Comparison of ENCODE assay signal across 8 cellular contexts in the genomic region with DNA sequence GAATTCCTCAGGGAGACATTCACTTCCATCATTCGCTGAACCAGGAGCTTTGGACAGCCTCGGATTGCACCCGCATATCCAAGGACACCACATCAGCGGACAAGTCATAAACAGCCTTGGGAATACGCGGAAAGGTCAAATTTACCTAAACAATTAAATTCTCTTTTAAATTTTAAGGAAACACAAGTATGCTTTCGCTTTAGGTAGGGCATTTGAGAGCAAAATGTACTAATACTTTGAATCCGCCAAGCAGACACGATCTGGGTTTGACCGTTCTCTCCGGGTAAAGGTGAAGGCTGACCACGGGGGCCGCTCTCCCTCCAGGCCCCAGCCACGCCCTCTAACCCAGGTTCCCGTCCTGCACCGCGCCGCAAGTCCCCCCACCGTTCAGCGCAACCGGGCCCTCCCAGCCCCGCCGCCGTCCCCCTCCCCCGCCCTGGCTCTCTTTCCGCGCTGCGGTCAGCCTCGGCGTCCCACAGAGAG. TPM values are rescaled to one million over a fixed set of nuclear protein-coding genes. Genes with fewer than 3 reads are reported as not detected.
DNase-seq lines count a peak whose midpoint lies in the region; ATAC-seq and TF ChIP-seq lines count a peak whose summit lies in the region.

No MANE protein-coding gene starts in this region.

- H3K9me3 Mint-ChIP-seq in CD4-positive, alpha-beta memory T cell, result no peaks in the 10 kb centered on the region
- no peaks in the 10 kb centered on the region for H3K9me3 Mint-ChIP-seq in activated CD8-positive, alpha-beta memory T cell treated with anti-CD3 and anti-CD28 coated beads, Interleukin-2, amount 10 ng/mL, durations not matched to agents 7 days and 5 days (ENCODE audit: low read depth)

- no peaks in the 10 kb centered on the region for H3K27me3 ChIP-seq in CD4-positive, alpha-beta memory T cell (ENCODE audit: insufficient read depth, low read length)

- H3K27ac Mint-ChIP-seq in CD4-positive, alpha-beta memory T cell, result peak overlapping the region; percentile 93 to 99 (median 96)
- H3K27ac Mint-ChIP-seq in activated CD8-positive, alpha-beta memory T cell treated with anti-CD3 and anti-CD28 coated beads, Interleukin-2, amount 10 ng/mL, durations not matched to agents 7 days and 5 days, result peak overlapping the region; percentile 95

- peak in 2 of 5 donors; percentile 71 to 73 for DNase-seq in CD4-positive, alpha-beta memory T cell
- DNase-seq in NCI-H748 (lab: John Stamatoyannopoulos, UW; ENCODE audit: unreplicated experiment) (peak; percentile 89), epithelial cell of esophagus (ENCODE audit: low read depth) (peak; percentile 41), middle frontal gyrus (ENCODE audit: extremely low spot score, low spot score) (peak; percentile 36)
- peak; percentile 82 for DNase-seq in activated CD8-positive, alpha-beta memory T cell treated with anti-CD3 and anti-CD28 coated beads, Interleukin-2, amount 10 ng/mL, durations not matched to agents 7 days and 5 days
- DNase-seq in stimulated activated CD8-positive, alpha-beta memory T cell treated with anti-CD3 and anti-CD28 coated beads, Interleukin-4, amount 100 ng/mL, for 24 hours (ENCODE audit: low read depth), result peak; percentile 72

- peak; percentile 63 for ATAC-seq in GM19372 (IDR thresholded peaks at IDR 0.05; ENCODE audit: low read depth, unreplicated experiment)
- ATAC-seq in HG03457 (IDR thresholded peaks at IDR 0.05; ENCODE audit: unreplicated experiment), result peak; percentile 62
- peak; percentile 79 for ATAC-seq in activated CD8-positive, alpha-beta memory T cell treated with anti-CD3 and anti-CD28 coated beads, Interleukin-2, amount 10 ng/mL, durations not matched to agents 7 days and 5 days

- peak overlapping the region; percentile 96 to 100 (median 99) for H3K4me3 Mint-ChIP-seq in CD4-positive, alpha-beta memory T cell
- H3K4me3 Mint-ChIP-seq in activated CD8-positive, alpha-beta memory T cell treated with anti-CD3 and anti-CD28 coated beads, Interleukin-2, amount 10 ng/mL, durations not matched to agents 7 days and 5 days, result peak overlapping the region; percentile 99

- no peak for TF ChIP-seq CTCF in epithelial cell of esophagus (IDR thresholded peaks at IDR 0.05; ENCODE audit: insufficient read depth, low read depth, low read length, missing control alignments)

- peaks cover 39% of the 10 kb centered on the region for H3K4me1 ChIP-seq in CD4-positive, alpha-beta memory T cell (ENCODE audit: insufficient read depth, low read length)

- intact Hi-C loops in CD4-positive, alpha-beta memory T cell (cut with micrococcal nuclease), result loop anchor here (1.0 to 2.0 kb wide), 3 partner anchors 17 to 1959 kb away; a partner anchor contains a TSS

- CTCF ChIA-PET in CD4-positive, alpha-beta memory T cell (lab: Charles Lee; ENCODE audit: partially characterized antibody), result no interaction called here
- CTCF ChIA-PET in activated CD8-positive, alpha-beta memory T cell treated with anti-CD3 and anti-CD28 coated beads, Interleukin-2, amount 10 ng/mL, durations not matched to agents 7 days and 5 days (lab: Charles Lee), result no interaction called here

- no peaks in the 10 kb centered on the region for H3K36me3 ChIP-seq in CD4-positive, alpha-beta memory T cell (ENCODE audit: insufficient read depth, low read length)

- peaks cover 0 to 9% of the 10 kb centered on the region in 2 donors for H3K36me3 Mint-ChIP-seq in CD4-positive, alpha-beta memory T cell
- peaks cover 6% of the 10 kb centered on the region for H3K36me3 Mint-ChIP-seq in activated CD8-positive, alpha-beta memory T cell treated with anti-CD3 and anti-CD28 coated beads, Interleukin-2, amount 10 ng/mL, durations not matched to agents 7 days and 5 days

- H3K27me3 Mint-ChIP-seq in CD4-positive, alpha-beta memory T cell, result no peaks in the 10 kb centered on the region
- H3K27me3 Mint-ChIP-seq in activated CD8-positive, alpha-beta memory T cell treated with anti-CD3 and anti-CD28 coated beads, Interleukin-2, amount 10 ng/mL, durations not matched to agents 7 days and 5 days, result no peaks in the 10 kb centered on the region

- POLR2A ChIA-PET in CD4-positive, alpha-beta memory T cell (lab: Charles Lee; ENCODE audit: partially characterized antibody), result interaction anchor here (2.2 kb wide), 1 partner anchor 62 kb away, joined by 14 read pairs; a partner anchor contains a TSS

- H3K27ac ChIP-seq in CD4-positive, alpha-beta memory T cell (ENCODE audit: low read depth, low read length), result peak overlapping the region; percentile 73

- peak overlapping the region; percentile 49 to 80 for H3K4me3 ChIP-seq in CD4-positive, alpha-beta memory T cell (ENCODE audit: low read length in 2 of 2)
- peak overlapping the region; percentile 87 for H3K4me3 ChIP-seq in epithelial cell of esophagus (ENCODE audit: low read length)

- no peaks in the 10 kb centered on the region for H3K9me3 ChIP-seq in CD4-positive, alpha-beta memory T cell (ENCODE audit: control insufficient read depth in 1 of 2, low read length in 2 of 2)

- H3K4me1 Mint-ChIP-seq in CD4-positive, alpha-beta memory T cell, result peaks cover 21 to 49% (median 33%) of the 10 kb centered on the region in 4 donors
- H3K4me1 Mint-ChIP-seq in activated CD8-positive, alpha-beta memory T cell treated with anti-CD3 and anti-CD28 coated beads, Interleukin-2, amount 10 ng/mL, durations not matched to agents 7 days and 5 days, result peaks cover 28% of the 10 kb centered on the region

RNA-seq across cellular contexts. Expression of a gene that starts 0.5 kb away (rescaled TPM):
- 10 to 100 TPM; 31.9 to 33.4 TPM for total RNA-seq in CD4-positive, alpha-beta memory T cell
- polyA plus RNA-seq in CD4-positive, alpha-beta memory T cell, result 10 to 100 TPM; 49.8 to 67.2 TPM
- 10 to 100 TPM; 39.2 to 52.8 TPM for total RNA-seq in activated CD8-positive, alpha-beta memory T cell treated with anti-CD3 and anti-CD28 coated beads, Interleukin-2, amount 10 ng/mL, durations not matched to agents 7 days and 5 days
